ENCODE assay signal across 17 cellular contexts in the genomic region with DNA sequence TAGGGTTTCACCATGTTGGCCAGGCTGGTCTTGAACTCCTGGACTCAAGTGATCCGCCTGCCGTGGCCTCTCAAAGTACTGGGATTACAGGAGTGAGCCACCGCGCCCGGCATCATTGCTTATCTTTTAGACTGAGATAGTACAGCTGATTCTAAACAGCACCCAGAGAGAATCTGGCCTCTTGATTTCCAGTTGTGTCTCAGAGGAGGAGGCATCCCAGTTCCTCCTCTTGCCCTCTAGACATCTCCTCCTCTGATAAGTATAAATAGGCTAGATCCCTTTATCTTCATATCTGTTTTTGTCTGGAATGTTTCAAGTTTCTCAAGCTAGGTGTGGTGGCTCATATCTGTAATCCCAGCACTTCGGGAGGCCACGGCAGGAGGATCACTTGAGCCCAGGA. TPM values are rescaled to one million over a fixed set of nuclear protein-coding genes. Genes with fewer than 3 reads are reported as not detected.
DNase-seq lines count a peak whose midpoint lies in the region; ATAC-seq and TF ChIP-seq lines count a peak whose summit lies in the region.
"Had no signal": no experiment of that assay in that cellular context is flagged by ENCODE, and none has a peak within 500 bp of the region (broad histone marks: within the 10 kb centered on the region; RNA-seq: fewer than 3 reads in every experiment).

No MANE protein-coding gene starts in this region.

- H3K4me2 ChIP-seq in SK-N-SH, result peak overlapping the region; percentile 40; the same call in 1 of the 2 replicates

- H3K4me1 Mint-ChIP-seq in glutamatergic neuron (ENCODE audit: low read depth, unreplicated experiment), result peaks cover 42% of the 10 kb centered on the region
- H3K4me1 Mint-ChIP-seq in stimulated activated naive B cell treated with anti-CD40 and anti-IgM and Interleukin-4, amounts not matched to agents 10 μg/mL and 1 μg/mL and 100 μg/mL, for 72 hours, result peaks cover 41 to 88% of the 10 kb centered on the region in 2 donors

- DNase-seq in SK-N-SH (no peak), glutamatergic neuron (no peak), Ammon's horn (ENCODE audit: low spot score) (no peak), NCI-H446 (lab: John Stamatoyannopoulos, UW) (no peak)
- DNase-seq in stimulated activated naive B cell treated with anti-CD40 and anti-IgM and Interleukin-4, amounts not matched to agents 10 μg/mL and 1 μg/mL and 100 μg/mL, for 72 hours, result no peak
- DNase-seq: 8988T; activated CD4-positive, CD25-positive, alpha-beta regulatory T cell treated with anti-CD3 and anti-CD28 coated beads, Interleukin-2, amount 50 U/mL, for 72 hours; cerebellar nuclear complex; MG63; NCI-H2029 treated with DMSO at 0.1 percent for 48 hours; NCI-H524; pancreas; tibial artery had no signal

- no peak for TF ChIP-seq CTCF in SK-N-SH (IDR thresholded peaks at IDR 0.05)
- TF ChIP-seq CTCF in VCaP (conservative IDR thresholded peaks at IDR 0.05), result no peak
- TF ChIP-seq CTCF in glutamatergic neuron (IDR thresholded peaks at IDR 0.05; ENCODE audit: partially characterized antibody, unreplicated experiment), result no peak

- H2AFZ ChIP-seq in SK-N-SH (ENCODE audit: low read depth), result no peak overlapping the region

- H3K27me3 ChIP-seq in SK-N-SH (ENCODE audit: insufficient read depth), result no peaks in the 10 kb centered on the region
- H3K27me3 ChIP-seq: MG63, pancreas, tibial artery had no signal

- H3K9me3 Mint-ChIP-seq in glutamatergic neuron (ENCODE audit: unreplicated experiment), result peaks cover 6% of the 10 kb centered on the region
- no peaks in the 10 kb centered on the region for H3K9me3 Mint-ChIP-seq in stimulated activated naive B cell treated with anti-CD40 and anti-IgM and Interleukin-4, amounts not matched to agents 10 μg/mL and 1 μg/mL and 100 μg/mL, for 72 hours

- CTCF ChIA-PET in SK-N-SH (lab: Yijun Ruan, JAX), result interaction anchor here (1.0 kb wide), 1 partner anchor 26 kb away, joined by 3 read pairs; no protein-coding TSS in a partner anchor

- H3K9me2 ChIP-seq in SK-N-SH, result no peaks in the 10 kb centered on the region

- WGBS in SK-N-SH (ENCODE audit: low lambda C conversion rate), result 98% methylated on average over 7 of the region's 7 CpGs

- no peak for TF ChIP-seq EP300 in SK-N-SH (IDR thresholded peaks at IDR 0.05; ENCODE audit: borderline replicate concordance in 1 of 2, low read depth in 1 of 2, low read length in 1 of 2)

- no peak for ATAC-seq in SK-N-SH treated with all-trans-retinoic acid at 6 μM for 48 hours
- no peak for ATAC-seq in stimulated activated naive B cell treated with anti-CD40 and anti-IgM and Interleukin-4, amounts not matched to agents 10 μg/mL and 1 μg/mL and 100 μg/mL, for 72 hours (replicated peaks)
- ATAC-seq in GM21529 (IDR thresholded peaks at IDR 0.05; ENCODE audit: unreplicated experiment), result no peak
- ATAC-seq: left lobe of liver had no signal

- no peak overlapping the region for H3K9ac ChIP-seq in SK-N-SH

- H3K4me3 Mint-ChIP-seq in glutamatergic neuron (ENCODE audit: unreplicated experiment), result peak overlapping the region; percentile 60
- H3K4me3 Mint-ChIP-seq in stimulated activated naive B cell treated with anti-CD40 and anti-IgM and Interleukin-4, amounts not matched to agents 10 μg/mL and 1 μg/mL and 100 μg/mL, for 72 hours, result no peak overlapping the region

- peaks cover 8 to 22% of the 10 kb centered on the region in 2 experiments; a peak in 3 of 4 replicates for H3K4me1 ChIP-seq in SK-N-SH (ENCODE audit: control insufficient read depth in 1 of 2, insufficient read depth in 2 of 2, low read depth in 1 of 2, low read length in 1 of 2)

- H3K4me3 ChIP-seq in SK-N-SH (ENCODE audit: low read depth in 2 of 2, low read length in 1 of 2), result no peak overlapping the region
- H3K4me3 ChIP-seq: MG63, pancreas, tibial artery had no signal

- peaks cover 100% of the 10 kb centered on the region for H3K79me2 ChIP-seq in SK-N-SH (ENCODE audit: insufficient read depth)

- peak overlapping the region in 1 of 2 experiments; percentile 54; a peak in 1 of 4 replicates for H3K27ac ChIP-seq in SK-N-SH (ENCODE audit: low read depth in 2 of 2, low read length in 1 of 2)
- H3K27ac ChIP-seq in VCaP, result peak overlapping the region; percentile 96
- H3K27ac ChIP-seq: tibial artery had no signal

- peaks cover 21% of the 10 kb centered on the region for H3F3A ChIP-seq in SK-N-SH (replicated peaks; ENCODE audit: insufficient read depth)

- no peak for TF ChIP-seq RAD21 in SK-N-SH (IDR thresholded peaks at IDR 0.05; ENCODE audit: low read length)

- no peaks in the 10 kb centered on the region for H3K9me3 ChIP-seq in SK-N-SH
- H3K9me3 ChIP-seq: MG63, pancreas, tibial artery had no signal

- peaks cover 88% of the 10 kb centered on the region for H4K20me1 ChIP-seq in SK-N-SH (ENCODE audit: insufficient read depth)

- peaks cover 12 to 16% of the 10 kb centered on the region in 2 experiments for H3K36me3 ChIP-seq in SK-N-SH (replicated peaks in 1 of 2; ENCODE audit: control insufficient read depth in 1 of 2, insufficient read depth in 2 of 2, low read length in 1 of 2)
- H3K36me3 ChIP-seq: pancreas had no signal

- H3K36me3 Mint-ChIP-seq in glutamatergic neuron (ENCODE audit: unreplicated experiment), result no peaks in the 10 kb centered on the region
- peaks cover 13 to 43% of the 10 kb centered on the region in 2 donors for H3K36me3 Mint-ChIP-seq in stimulated activated naive B cell treated with anti-CD40 and anti-IgM and Interleukin-4, amounts not matched to agents 10 μg/mL and 1 μg/mL and 100 μg/mL, for 72 hours

- POLR2A ChIA-PET in SK-N-SH (lab: Yijun Ruan, JAX), result no interaction called here

- H3K27ac Mint-ChIP-seq in glutamatergic neuron (ENCODE audit: unreplicated experiment), result peak overlapping the region; percentile 31
- peak overlapping the region; percentile 37 for H3K27ac Mint-ChIP-seq in stimulated activated naive B cell treated with anti-CD40 and anti-IgM and Interleukin-4, amounts not matched to agents 10 μg/mL and 1 μg/mL and 100 μg/mL, for 72 hours

- H3K27me3 Mint-ChIP-seq in glutamatergic neuron (ENCODE audit: unreplicated experiment), result peaks cover 6% of the 10 kb centered on the region
- no peaks in the 10 kb centered on the region for H3K27me3 Mint-ChIP-seq in stimulated activated naive B cell treated with anti-CD40 and anti-IgM and Interleukin-4, amounts not matched to agents 10 μg/mL and 1 μg/mL and 100 μg/mL, for 72 hours

TF ChIP-seq in SK-N-SH, 30 proteins besides CTCF, POLR2A, EP300 and RAD21 (continues in another document):
- TF ChIP-seq, protein P1, sequence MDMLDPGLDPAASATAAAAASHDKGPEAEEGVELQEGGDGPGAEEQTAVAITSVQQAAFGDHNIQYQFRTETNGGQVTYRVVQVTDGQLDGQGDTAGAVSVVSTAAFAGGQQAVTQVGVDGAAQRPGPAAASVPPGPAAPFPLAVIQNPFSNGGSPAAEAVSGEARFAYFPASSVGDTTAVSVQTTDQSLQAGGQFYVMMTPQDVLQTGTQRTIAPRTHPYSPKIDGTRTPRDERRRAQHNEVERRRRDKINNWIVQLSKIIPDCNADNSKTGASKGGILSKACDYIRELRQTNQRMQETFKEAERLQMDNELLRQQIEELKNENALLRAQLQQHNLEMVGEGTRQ (IDR thresholded peaks at IDR 0.05; ENCODE audit: borderline replicate concordance, low read depth, low read length), result no peak
- TF ChIP-seq SIN3A (IDR thresholded peaks at IDR 0.05; ENCODE audit: borderline replicate concordance, low read depth, low read length), result no peak
- TF ChIP-seq POLR2AphosphoS5 (IDR thresholded peaks at IDR 0.05; ENCODE audit: low read depth, low read length), result no peak
- TF ChIP-seq TEAD4 (IDR thresholded peaks at IDR 0.05; ENCODE audit: borderline replicate concordance, insufficient read depth), result no peak
- TF ChIP-seq FOSL2 (IDR thresholded peaks at IDR 0.05; ENCODE audit: borderline replicate concordance, low read depth), result no peak
- no peak for TF ChIP-seq NFIC (IDR thresholded peaks at IDR 0.05; ENCODE audit: borderline replicate concordance)
- TF ChIP-seq TAF1 (IDR thresholded peaks at IDR 0.05; ENCODE audit: borderline replicate concordance, low read depth, low read length), result no peak
- TF ChIP-seq GATA2 (CRISPR knock-in tag; IDR thresholded peaks at IDR 0.05), result no peak
- TF ChIP-seq JUND (IDR thresholded peaks at IDR 0.05), result no peak
- TF ChIP-seq FOXJ3 (CRISPR knock-in tag; IDR thresholded peaks at IDR 0.05), result no peak
- no peak for TF ChIP-seq NRF1 (IDR thresholded peaks at IDR 0.05; ENCODE audit: low read depth, low read length)

TF ChIP-seq in SK-N-SH treated with all-trans-retinoic acid at 6 μM for 48 hours, 23 proteins besides CTCF, POLR2A, EP300 and RAD21 (continues in another document):
- TF ChIP-seq PPARA (CRISPR knock-in tag; IDR thresholded peaks at IDR 0.05; ENCODE audit: borderline replicate concordance) (no peak), BACH2 (CRISPR knock-in tag; IDR thresholded peaks at IDR 0.05; ENCODE audit: borderline replicate concordance) (no peak), ZFP3 (CRISPR knock-in tag; IDR thresholded peaks at IDR 0.05) (no peak)
- TF ChIP-seq, protein P2, sequence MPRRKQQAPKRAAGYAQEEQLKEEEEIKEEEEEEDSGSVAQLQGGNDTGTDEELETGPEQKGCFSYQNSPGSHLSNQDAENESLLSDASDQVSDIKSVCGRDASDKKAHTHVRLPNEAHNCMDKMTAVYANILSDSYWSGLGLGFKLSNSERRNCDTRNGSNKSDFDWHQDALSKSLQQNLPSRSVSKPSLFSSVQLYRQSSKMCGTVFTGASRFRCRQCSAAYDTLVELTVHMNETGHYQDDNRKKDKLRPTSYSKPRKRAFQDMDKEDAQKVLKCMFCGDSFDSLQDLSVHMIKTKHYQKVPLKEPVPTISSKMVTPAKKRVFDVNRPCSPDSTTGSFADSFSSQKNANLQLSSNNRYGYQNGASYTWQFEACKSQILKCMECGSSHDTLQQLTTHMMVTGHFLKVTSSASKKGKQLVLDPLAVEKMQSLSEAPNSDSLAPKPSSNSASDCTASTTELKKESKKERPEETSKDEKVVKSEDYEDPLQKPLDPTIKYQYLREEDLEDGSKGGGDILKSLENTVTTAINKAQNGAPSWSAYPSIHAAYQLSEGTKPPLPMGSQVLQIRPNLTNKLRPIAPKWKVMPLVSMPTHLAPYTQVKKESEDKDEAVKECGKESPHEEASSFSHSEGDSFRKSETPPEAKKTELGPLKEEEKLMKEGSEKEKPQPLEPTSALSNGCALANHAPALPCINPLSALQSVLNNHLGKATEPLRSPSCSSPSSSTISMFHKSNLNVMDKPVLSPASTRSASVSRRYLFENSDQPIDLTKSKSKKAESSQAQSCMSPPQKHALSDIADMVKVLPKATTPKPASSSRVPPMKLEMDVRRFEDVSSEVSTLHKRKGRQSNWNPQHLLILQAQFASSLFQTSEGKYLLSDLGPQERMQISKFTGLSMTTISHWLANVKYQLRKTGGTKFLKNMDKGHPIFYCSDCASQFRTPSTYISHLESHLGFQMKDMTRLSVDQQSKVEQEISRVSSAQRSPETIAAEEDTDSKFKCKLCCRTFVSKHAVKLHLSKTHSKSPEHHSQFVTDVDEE (CRISPR knock-in tag; IDR thresholded peaks at IDR 0.05), result no peak

RNA-seq across cellular contexts. Expression of gene MARK2, which starts 7.0 kb away (rescaled TPM):
- 14.6 and 18.8 TPM in 2 replicates for polyA plus RNA-seq in SK-N-SH (2012; rRNA removed)
- polyA plus RNA-seq in SK-N-SH (2012; cell fraction: cytosol; rRNA removed), result 9.6 and 13.4 TPM in 2 replicates
- 17.2 and 19.6 TPM in 2 replicates for polyA plus RNA-seq in SK-N-SH (2012; cell fraction: nucleus; rRNA removed)
- 76.8 TPM for total RNA-seq in glutamatergic neuron (ENCODE audit: unreplicated experiment)

RNA-seq across cellular contexts. Expression of gene SPINDOC, which starts 32.7 kb away (rescaled TPM):
- 39.2 and 45.0 TPM in 2 replicates for polyA plus RNA-seq in SK-N-SH (2012; rRNA removed)
- 23.7 and 31.3 TPM in 2 replicates for polyA plus RNA-seq in SK-N-SH (2012; cell fraction: cytosol; rRNA removed)
- 39.0 and 49.5 TPM in 2 replicates for polyA plus RNA-seq in SK-N-SH (2012; cell fraction: nucleus; rRNA removed)
- total RNA-seq in glutamatergic neuron (ENCODE audit: unreplicated experiment), result 83.7 TPM
